22 cellular contexts compared by ENCODE assay signal in genomic region chr13:93635687-93636086, GRCh38.
DNase-seq lines count a peak whose midpoint lies in the region; ATAC-seq and TF ChIP-seq lines count a peak whose summit lies in the region.
"Had no signal": no experiment of that assay in that cellular context is flagged by ENCODE, and none has a peak within 500 bp of the region (broad histone marks: within the 10 kb centered on the region; RNA-seq: fewer than 3 reads in every experiment).

No MANE protein-coding gene starts in this region.

- no peaks in the 10 kb centered on the region for H3K9me3 Mint-ChIP-seq in GM23338
- H3K9me3 Mint-ChIP-seq: activated naive CD4-positive, alpha-beta T cell treated with anti-CD3 and anti-CD28 coated beads for 36 hours had no signal

- intact Hi-C loops in left ventricle myocardium superior (cut with micrococcal nuclease), result no loop called here

- peak; percentile 42 for DNase-seq in AG04449 (ENCODE audit: low read depth, low spot score)
- DNase-seq in GM23338 (ENCODE audit: low spot score), result no peak
- DNase-seq in brain microvascular endothelial cell, result peak; percentile 16
- no peak for DNase-seq in left ventricle myocardium superior
- no peak for DNase-seq in T-helper 9 cell
- no peak for DNase-seq in GM19238 (ENCODE audit: insufficient read length, low spot score)
- no peak for DNase-seq in HUDEP-2 (lab: John Stamatoyannopoulos, UW; ENCODE audit: unreplicated experiment in 76 of 76)
- DNase-seq in amniotic stem cell (lab: John Stamatoyannopoulos, UW), result no peak
- DNase-seq: activated CD4-positive, alpha-beta T cell treated with anti-CD3 and anti-CD28 coated beads for 48 hours; activated naive CD4-positive, alpha-beta T cell treated with anti-CD3 and anti-CD28 coated beads for 36 hours; effector CD4-positive, alpha-beta T cell; foreskin melanocyte; GOT3; MM.1S; NCI-H1930; SIG-M5; spleen; stimulated activated naive CD4-positive, alpha-beta T cell; upper lobe of left lung had no signal

- in situ Hi-C loops in brain microvascular endothelial cell (cut with HindIII; ENCODE audit: low pct_ligation_motif_present, low sequenced_read_pairs), result no loop called here

- peaks cover 9% of the 10 kb centered on the region for H3K4me1 Mint-ChIP-seq in GM23338

- H4K20me1 ChIP-seq in GM23338 (replicated peaks; ENCODE audit: insufficient read depth), result no peaks in the 10 kb centered on the region

- H3K36me3 ChIP-seq in GM23338 (ENCODE audit: insufficient read depth) (no peaks in the 10 kb centered on the region), brain microvascular endothelial cell (replicated peaks) (no peaks in the 10 kb centered on the region)
- H3K36me3 ChIP-seq: spleen, upper lobe of left lung had no signal

- no peaks in the 10 kb centered on the region for H3F3A ChIP-seq in GM23338 (replicated peaks; ENCODE audit: low read depth)

- no peak overlapping the region for H3K4me3 Mint-ChIP-seq in GM23338
- H3K4me3 Mint-ChIP-seq: activated naive CD4-positive, alpha-beta T cell treated with anti-CD3 and anti-CD28 coated beads for 36 hours had no signal

- H3K4me2 ChIP-seq in GM23338, result no peak overlapping the region
- H3K4me2 ChIP-seq: A549 had no signal

- H3K9me2 ChIP-seq in GM23338 (ENCODE audit: insufficient read depth), result no peaks in the 10 kb centered on the region

- POLR2A ChIA-PET in AG04449 (lab: Yijun Ruan, JAX), result interaction anchor here (0.6 kb wide), 2 partner anchors 103 to 691 kb away, joined by 3 read pairs; no protein-coding TSS in a partner anchor

- CTCF ChIA-PET in AG04449 (lab: Yijun Ruan, JAX), result no interaction called here

- no peaks in the 10 kb centered on the region for H3K36me3 Mint-ChIP-seq in GM23338 (ENCODE audit: low read depth)

- H3K79me2 ChIP-seq in GM23338 (replicated peaks; ENCODE audit: insufficient read depth), result no peaks in the 10 kb centered on the region
- H3K79me2 ChIP-seq: parathyroid adenoma had no signal

- no peak overlapping the region for H3K4me3 ChIP-seq in AG04449 (ENCODE audit: low read depth, low read length)
- no peak overlapping the region for H3K4me3 ChIP-seq in GM23338
- H3K4me3 ChIP-seq in brain microvascular endothelial cell (ENCODE audit: low read depth, low read length), result no peak overlapping the region
- H3K4me3 ChIP-seq: A549, GM12878, spleen, upper lobe of left lung had no signal

- H3K27me3 ChIP-seq in GM23338 (ENCODE audit: insufficient read depth) (no peaks in the 10 kb centered on the region), brain microvascular endothelial cell (replicated peaks) (no peaks in the 10 kb centered on the region)
- H3K27me3 ChIP-seq: spleen, upper lobe of left lung had no signal

- no peak overlapping the region for H2AFZ ChIP-seq in GM23338
- H2AFZ ChIP-seq: parathyroid adenoma had no signal

- H3K27ac ChIP-seq in GM23338 (ENCODE audit: low read depth), result no peak overlapping the region
- H3K27ac ChIP-seq in brain microvascular endothelial cell, result no peak overlapping the region
- H3K27ac ChIP-seq: A549, parathyroid adenoma, spleen, upper lobe of left lung had no signal

- peak; percentile 58 for ATAC-seq in GM23338
- ATAC-seq in left ventricle myocardium superior, result peak; percentile 88
- ATAC-seq: A549, GM12878 had no signal

- H3K27ac Mint-ChIP-seq in GM23338, result peak overlapping the region; percentile 64
- H3K27ac Mint-ChIP-seq: activated naive CD4-positive, alpha-beta T cell treated with anti-CD3 and anti-CD28 coated beads for 36 hours had no signal

- no peaks in the 10 kb centered on the region for H3K27me3 Mint-ChIP-seq in GM23338 (ENCODE audit: insufficient read depth, low read depth, poor library complexity)

- TF ChIP-seq CTCF in AG04449 (IDR thresholded peaks at IDR 0.05; ENCODE audit: insufficient read depth, low read length, missing control alignments) (no peak), GM23338 (conservative IDR thresholded peaks at IDR 0.05; ENCODE audit: low read depth in 2 of 2) (no peak), brain microvascular endothelial cell (IDR thresholded peaks at IDR 0.05; ENCODE audit: low read depth, low read length, missing control alignments) (no peak)

- no peaks in the 10 kb centered on the region for H3K4me1 ChIP-seq in GM23338 (ENCODE audit: insufficient read depth)
- H3K4me1 ChIP-seq: A549, parathyroid adenoma, spleen, upper lobe of left lung had no signal

TF ChIP-seq in GM23338, 12 proteins besides CTCF, POLR2A, EP300 and RAD21 (continues in another document):
- TF ChIP-seq ZNF114 (CRISPR knock-in tag; IDR thresholded peaks at IDR 0.05) (no peak), JUNB (IDR thresholded peaks at IDR 0.05; ENCODE audit: unreplicated experiment) (no peak), REST (IDR thresholded peaks at IDR 0.05; ENCODE audit: unreplicated experiment) (no peak), NANOG (IDR thresholded peaks at IDR 0.05; ENCODE audit: borderline replicate concordance) (no peak), ZNF331 (CRISPR knock-in tag; IDR thresholded peaks at IDR 0.05; ENCODE audit: low read depth) (no peak), EZH2phosphoT487 (IDR thresholded peaks at IDR 0.05; ENCODE audit: unreplicated experiment) (no peak), EZH2 (IDR thresholded peaks at IDR 0.05; ENCODE audit: low read depth, unreplicated experiment) (no peak), ETS1 (IDR thresholded peaks at IDR 0.05) (no peak)

Comparison
In these comparisons a context has a peak if more than half of its experiments do, and no peak if none do; other contexts are left out.
1. DNase-seq: peak in AG04449 (single experiment) and brain microvascular endothelial cell (single experiment); none in GM23338 (single experiment), left ventricle myocardium superior (single experiment), T-helper 9 cell (single experiment), GM19238 (single experiment), HUDEP-2 (0 of 76) and amniotic stem cell (single experiment).